Comparison of ENCODE assay signal across 8 cellular contexts in genomic region chr10:63522129-63522687, GRCh38. TPM values are rescaled to one million over a fixed set of nuclear protein-coding genes. Genes with fewer than 3 reads are reported as not detected.
DNase-seq lines count a peak whose midpoint lies in the region; ATAC-seq and TF ChIP-seq lines count a peak whose summit lies in the region.

No MANE protein-coding gene starts in this region.

- H3K9me3 ChIP-seq in heart right ventricle (peaks cover 0 to 6% (median 0%) of the 10 kb centered on the region in 11 donors), upper lobe of left lung (peaks cover 0 to 3% (median 0%) of the 10 kb centered on the region in 4 donors)

- H3K36me3 ChIP-seq in heart right ventricle (no peaks in the 10 kb centered on the region), upper lobe of left lung (no peaks in the 10 kb centered on the region)

- DNase-seq in heart right ventricle = no peak
- DNase-seq in Right ventricle myocardium superior = no peak
- DNase-seq in NOMO-1 treated with DMSO at 0.1 percent for 48 hours (lab: John Stamatoyannopoulos, UW; ENCODE audit: unreplicated experiment) = peak; percentile 71
- DNase-seq in central memory CD4-positive, alpha-beta T cell = peak; percentile 57
- DNase-seq in medulla oblongata (ENCODE audit: extremely low spot score) = peak; percentile 57
- no peak for DNase-seq in upper lobe of left lung

- no peaks in the 10 kb centered on the region for H3K27me3 ChIP-seq in heart right ventricle
- no peaks in the 10 kb centered on the region for H3K27me3 ChIP-seq in upper lobe of left lung

- peak overlapping the region; percentile 97 to 99 (median 99) for H3K27ac ChIP-seq in heart right ventricle
- peak overlapping the region; percentile 99 to 100 (median 99) for H3K27ac ChIP-seq in upper lobe of left lung

- WGBS in heart right ventricle, 2 donors = 1% methylated on average over 12 of the region's 12 CpGs
- 3% methylated on average over 11 to 12 of the region's 12 CpGs for WGBS in upper lobe of left lung, 2 donors

- TF ChIP-seq POLR2A in upper lobe of left lung (IDR thresholded peaks at IDR 0.05) = no peak

- TF ChIP-seq CTCF in heart right ventricle (IDR thresholded peaks at IDR 0.05) (no peak), upper lobe of left lung (IDR thresholded peaks at IDR 0.05) (no peak)

- H3K4me3 ChIP-seq in heart right ventricle (peak overlapping the region; percentile 29 to 91 (median 80)), upper lobe of left lung (peak overlapping the region; percentile 17 to 91 (median 82))

- no peak for TF ChIP-seq EP300 in upper lobe of left lung (IDR thresholded peaks at IDR 0.05)

- H3K4me1 ChIP-seq in heart right ventricle (peaks cover 0 to 74% (median 52%) of the 10 kb centered on the region in 9 donors), upper lobe of left lung (peaks cover 25 to 52% (median 34%) of the 10 kb centered on the region in 4 donors)

- ATAC-seq in heart right ventricle (no peak), Right ventricle myocardium superior (ENCODE audit: poor library complexity) (no peak), upper lobe of left lung (ENCODE audit: low FRiP score in 2 of 2) (no peak), GM18511 (IDR thresholded peaks at IDR 0.05; ENCODE audit: unreplicated experiment) (no peak), HG02571 (IDR thresholded peaks at IDR 0.05; ENCODE audit: unreplicated experiment) (no peak)

- intact Hi-C loops in heart right ventricle (cut with DNase I) = loop anchor here in 7 of 10 donors (5.0 to 10.0 kb wide), 12 partner anchors 50 to 315 kb away; partner anchors contain the start of gene JMJD1C (in 4 of the 7)
- intact Hi-C loops in Right ventricle myocardium superior (cut with DNase I) = loop anchor here (5.0 to 10.0 kb wide), 3 partner anchors 55 to 193 kb away; partner anchors contain the start of gene JMJD1C

RNA-seq across cellular contexts. Expression of gene REEP3, which starts 1.0 kb away (rescaled TPM):
- 10 to 100 TPM; 12.3 to 27.7 (median 18.1) TPM for total RNA-seq in heart right ventricle
- 10 to 100 TPM in 1 of 2 donors, 1 to 10 TPM in 1; 9.9 to 13.7 TPM for polyA plus RNA-seq in heart right ventricle
- 14.0 TPM for total RNA-seq in Right ventricle myocardium superior
- total RNA-seq in upper lobe of left lung = 10 to 100 TPM; 23.6 to 63.9 (median 41.8) TPM

RNA-seq across cellular contexts. Expression of gene JMJD1C, which starts 56.4 kb away (rescaled TPM):
- total RNA-seq in heart right ventricle = 10 to 100 TPM; 30.9 to 51.9 (median 39.2) TPM
- 10 to 100 TPM; 14.4 to 70.4 TPM for polyA plus RNA-seq in heart right ventricle
- total RNA-seq in Right ventricle myocardium superior = 32.9 TPM
- total RNA-seq in upper lobe of left lung = 100 to 1,000 TPM in 2 of 6 donors, 10 to 100 TPM in 4; 80.2 to 130 (median 94.2) TPM

Comparison
In these comparisons a context has a peak if more than half of its experiments do, and no peak if none do; other contexts are left out.
1. DNase-seq: peak in NOMO-1 treated with DMSO at 0.1 percent for 48 hours (single experiment), central memory CD4-positive, alpha-beta T cell (single experiment) and medulla oblongata (single experiment); none in heart right ventricle (0 of 2), Right ventricle myocardium superior (single experiment) and upper lobe of left lung (0 of 2).